Comparison of ENCODE assay signal across 24 cellular contexts in genomic region chr20:9160341-9160740, GRCh38.
A peak's percentile ranks its signal among the peaks of the same experiment; 100 is the strongest.
DNase-seq lines count a peak whose midpoint lies in the region; ATAC-seq and TF ChIP-seq lines count a peak whose summit lies in the region.
"Had no signal": no experiment of that assay in that cellular context is flagged by ENCODE, and none has a peak within 500 bp of the region (broad histone marks: within the 10 kb centered on the region; RNA-seq: fewer than 3 reads in every experiment).

No MANE protein-coding gene starts in this region.

- H3K36me3 ChIP-seq in GM23248 (ENCODE audit: low read depth) (no peaks in the 10 kb centered on the region), SK-N-MC (ENCODE audit: insufficient read depth, low read length) (no peaks in the 10 kb centered on the region), mesenchymal stem cell (ENCODE audit: control insufficient read depth in 1 of 2, insufficient read depth in 2 of 2, low read depth in 1 of 2, low read length in 2 of 2) (peaks cover 0 to 8% of the 10 kb centered on the region in 2 experiments), thoracic aorta (no peaks in the 10 kb centered on the region), psoas muscle (ENCODE audit: insufficient read depth in 1 of 2, low read depth in 1 of 2) (no peaks in the 10 kb centered on the region)

- H4K91ac ChIP-seq in mesenchymal stem cell (ENCODE audit: low read length): no peak overlapping the region

- no peaks in the 10 kb centered on the region for H3K79me2 ChIP-seq in GM23248 (ENCODE audit: insufficient read depth)
- H3K79me2 ChIP-seq: parathyroid adenoma had no signal

- H4K8ac ChIP-seq in mesenchymal stem cell (ENCODE audit: low read length): no peak overlapping the region

- peaks cover 9% of the 10 kb centered on the region for H3K79me1 ChIP-seq in mesenchymal stem cell (replicated peaks; ENCODE audit: low read length, poor library complexity, severe bottlenecking)

- intact Hi-C loops in psoas muscle (cut with DNase I): no loop called here

- H3K4me1 ChIP-seq in GM23248 (ENCODE audit: insufficient read depth): peaks cover 15% of the 10 kb centered on the region; the same call in 1 of the 2 replicates
- H3K4me1 ChIP-seq in mesenchymal stem cell (ENCODE audit: control insufficient read depth, insufficient read depth, low read depth, low read length): peaks cover 4% of the 10 kb centered on the region
- H3K4me1 ChIP-seq in thoracic aorta (ENCODE audit: control insufficient read depth in 1 of 2, low read depth in 2 of 2): peaks cover 4 to 11% of the 10 kb centered on the region in 2 donors
- H3K4me1 ChIP-seq in psoas muscle: peaks cover 10% of the 10 kb centered on the region
- H3K4me1 ChIP-seq: parathyroid adenoma had no signal

- H3K36me3 Mint-ChIP-seq in activated CD8-positive, alpha-beta memory T cell treated with anti-CD3 and anti-CD28 coated beads, Interleukin-2, amount 10 ng/mL, durations not matched to agents 7 days and 5 days: no peaks in the 10 kb centered on the region
- H3K36me3 Mint-ChIP-seq: T-cell had no signal

- no peaks in the 10 kb centered on the region for H4K20me1 ChIP-seq in GM23248 (ENCODE audit: insufficient read depth)

- no peaks in the 10 kb centered on the region for H3K9me3 ChIP-seq in GM23248 (ENCODE audit: low read depth)
- no peaks in the 10 kb centered on the region for H3K9me3 ChIP-seq in SK-N-MC (ENCODE audit: low read depth, low read length)
- H3K9me3 ChIP-seq in mesenchymal stem cell (ENCODE audit: control insufficient read depth, low read length): no peaks in the 10 kb centered on the region
- no peaks in the 10 kb centered on the region for H3K9me3 ChIP-seq in thoracic aorta
- no peaks in the 10 kb centered on the region for H3K9me3 ChIP-seq in psoas muscle

- no peak overlapping the region for H2BK15ac ChIP-seq in mesenchymal stem cell (ENCODE audit: low read depth, poor library complexity, severe bottlenecking)

- no peak overlapping the region for H3K4me3 Mint-ChIP-seq in activated CD8-positive, alpha-beta memory T cell treated with anti-CD3 and anti-CD28 coated beads, Interleukin-2, amount 10 ng/mL, durations not matched to agents 7 days and 5 days
- H3K4me3 Mint-ChIP-seq: activated CD4-positive, alpha-beta T cell treated with anti-CD3 and anti-CD28 coated beads for 36 hours; B cell had no signal

- no peak overlapping the region for H3K14ac ChIP-seq in mesenchymal stem cell (ENCODE audit: low read length in 2 of 2)

- H2BK120ac ChIP-seq in mesenchymal stem cell (ENCODE audit: low read depth, low read length): no peak overlapping the region

- H2BK5ac ChIP-seq in mesenchymal stem cell (ENCODE audit: low read depth, low read length, poor library complexity, severe bottlenecking): no peak overlapping the region

- H3K27ac Mint-ChIP-seq in activated CD8-positive, alpha-beta memory T cell treated with anti-CD3 and anti-CD28 coated beads, Interleukin-2, amount 10 ng/mL, durations not matched to agents 7 days and 5 days: no peak overlapping the region
- H3K27ac Mint-ChIP-seq: activated CD4-positive, alpha-beta T cell treated with anti-CD3 and anti-CD28 coated beads for 36 hours; activated T-cell treated with anti-CD3 and anti-CD28 coated beads, Interleukin-2, amount 50 U/mL, for 72 hours; B cell; T-cell had no signal

- no peaks in the 10 kb centered on the region for H3K4me1 Mint-ChIP-seq in activated CD8-positive, alpha-beta memory T cell treated with anti-CD3 and anti-CD28 coated beads, Interleukin-2, amount 10 ng/mL, durations not matched to agents 7 days and 5 days

- H3K18ac ChIP-seq in mesenchymal stem cell (ENCODE audit: low read depth in 1 of 2, low read length in 2 of 2): no peak overlapping the region

- H3K4me2 ChIP-seq in GM23248 (ENCODE audit: unreplicated experiment): peak overlapping the region; percentile 62
- H3K4me2 ChIP-seq in mesenchymal stem cell (ENCODE audit: low read length, poor library complexity, severe bottlenecking): no peak overlapping the region

- no peaks in the 10 kb centered on the region; the same call in 1 of the 2 replicates for H3F3A ChIP-seq in GM23248 (ENCODE audit: insufficient read depth)

- H2AK5ac ChIP-seq in mesenchymal stem cell (ENCODE audit: low read length, severe bottlenecking): no peak overlapping the region

- WGBS in GM23248 (ENCODE audit: low coverage in 1 of 2, low lambda C conversion rate in 2 of 2, missing lambda C conversion rate in 2 of 2), 2 experiments: 28 to 38% methylated on average over 6 of the region's 6 CpGs
- 77% methylated on average over 6 of the region's 6 CpGs for WGBS in mesenchymal stem cell
- 64 to 73% (median 67%) methylated on average over 6 of the region's 6 CpGs for WGBS in psoas muscle, 3 donors

- peak overlapping the region; percentile 48; the same call in 1 of the 2 replicates for H2AFZ ChIP-seq in GM23248
- no peak overlapping the region for H2AFZ ChIP-seq in mesenchymal stem cell (ENCODE audit: low read depth, low read length)
- H2AFZ ChIP-seq: parathyroid adenoma had no signal

- no peaks in the 10 kb centered on the region for H3K27me3 Mint-ChIP-seq in activated CD8-positive, alpha-beta memory T cell treated with anti-CD3 and anti-CD28 coated beads, Interleukin-2, amount 10 ng/mL, durations not matched to agents 7 days and 5 days
- H3K27me3 Mint-ChIP-seq: activated CD4-positive, alpha-beta T cell treated with anti-CD3 and anti-CD28 coated beads for 36 hours; B cell; T-cell had no signal

- in situ Hi-C loops in GM23248 (cut with MboI): no loop called here

- DNase-seq in GM23248: no peak
- DNase-seq in SK-N-MC (ENCODE audit: low read depth, low spot score): peak; percentile 75
- no peak for DNase-seq in mesenchymal stem cell
- DNase-seq in thoracic aorta (ENCODE audit: low spot score): no peak
- DNase-seq in activated CD8-positive, alpha-beta memory T cell treated with anti-CD3 and anti-CD28 coated beads, Interleukin-2, amount 10 ng/mL, durations not matched to agents 7 days and 5 days: no peak
- no peak for DNase-seq in psoas muscle
- DNase-seq: activated CD4-positive, alpha-beta T cell treated with anti-CD3 and anti-CD28 coated beads for 36 hours; activated naive CD4-positive, alpha-beta T cell treated with anti-CD3 and anti-CD28 coated beads, Interleukin-2, amount 50 U/mL, for 16 hours; activated T-cell treated with anti-CD3 and anti-CD28 coated beads, Interleukin-2, amount 50 U/mL, for 72 hours; anterior cingulate cortex; central memory CD4-positive, alpha-beta T cell; COR-L47; dorsolateral prefrontal cortex; islet precursor cell; NCI-H2081 treated with DMSO at 0.1 percent for 48 hours; OCI-M1; SHP77; substantia nigra; T-cell had no signal

- H3K27me3 ChIP-seq in GM23248 (replicated peaks; ENCODE audit: insufficient read depth) (no peaks in the 10 kb centered on the region), mesenchymal stem cell (ENCODE audit: control insufficient read depth in 1 of 2, insufficient read depth in 1 of 2, low read length in 2 of 2) (no peaks in the 10 kb centered on the region), thoracic aorta (replicated peaks; ENCODE audit: insufficient read depth) (no peaks in the 10 kb centered on the region), psoas muscle (ENCODE audit: insufficient read depth in 3 of 3, low read length in 2 of 3) (no peaks in the 10 kb centered on the region)
- H3K27me3 ChIP-seq: dorsolateral prefrontal cortex had no signal

- H3K9me3 Mint-ChIP-seq in activated CD8-positive, alpha-beta memory T cell treated with anti-CD3 and anti-CD28 coated beads, Interleukin-2, amount 10 ng/mL, durations not matched to agents 7 days and 5 days (ENCODE audit: low read depth): peaks cover 2% of the 10 kb centered on the region

- H3K23ac ChIP-seq in mesenchymal stem cell (ENCODE audit: low read length in 2 of 2): no peak overlapping the region

- H3K4me3 ChIP-seq in GM23248 (peak overlapping the region; percentile 46), SK-N-MC (peak overlapping the region; percentile 75), mesenchymal stem cell (ENCODE audit: insufficient read depth in 1 of 2, low read depth in 1 of 2, low read length in 2 of 2) (peak overlapping the region in 1 of 2 experiments; percentile 23), thoracic aorta (peak overlapping the region; percentile 32), psoas muscle (no peak overlapping the region)
- H3K4me3 ChIP-seq: lung had no signal

- H2BK12ac ChIP-seq in mesenchymal stem cell (ENCODE audit: low read length in 2 of 2): no peak overlapping the region

- no peak overlapping the region for H3K4ac ChIP-seq in mesenchymal stem cell (ENCODE audit: low read depth in 1 of 2, low read length in 2 of 2)

- TF ChIP-seq CTCF in thoracic aorta (IDR thresholded peaks at IDR 0.05): no peak
- TF ChIP-seq CTCF in psoas muscle (IDR thresholded peaks at IDR 0.05): no peak

- CTCF ChIA-PET in activated CD8-positive, alpha-beta memory T cell treated with anti-CD3 and anti-CD28 coated beads, Interleukin-2, amount 10 ng/mL, durations not matched to agents 7 days and 5 days (lab: Charles Lee): interaction anchor here (0.6 kb wide), 1 partner anchor 14 kb away, joined by 3 read pairs; no protein-coding TSS in a partner anchor

- ATAC-seq in thoracic aorta (ENCODE audit: insufficient number of reproducible peaks, low FRiP score, low read depth) (no peak), HG03354 (IDR thresholded peaks at IDR 0.05; ENCODE audit: poor library complexity, severe bottlenecking, unreplicated experiment) (no peak), psoas muscle (no peak)
- no peak for ATAC-seq in activated CD8-positive, alpha-beta memory T cell treated with anti-CD3 and anti-CD28 coated beads, Interleukin-2, amount 10 ng/mL, durations not matched to agents 7 days and 5 days
- ATAC-seq: activated CD4-positive, alpha-beta T cell treated with anti-CD3 and anti-CD28 coated beads for 36 hours; activated T-cell treated with anti-CD3 and anti-CD28 coated beads, Interleukin-2, amount 50 U/mL, for 72 hours; HepG2; T-cell had no signal

- H3K9me2 ChIP-seq in GM23248 (ENCODE audit: insufficient read depth): no peaks in the 10 kb centered on the region

- H3K27ac ChIP-seq in GM23248 (no peak overlapping the region), SK-N-MC (peak overlapping the region; percentile 95), mesenchymal stem cell (ENCODE audit: low read length, poor library complexity, severe bottlenecking) (peak overlapping the region; percentile 10), thoracic aorta (no peak overlapping the region), psoas muscle (no peak overlapping the region)
- H3K27ac ChIP-seq: parathyroid adenoma had no signal

- no peak overlapping the region for H3K9ac ChIP-seq in GM23248
- H3K9ac ChIP-seq in SK-N-MC (ENCODE audit: insufficient read length): peak overlapping the region; percentile 49
- H3K9ac ChIP-seq in mesenchymal stem cell (ENCODE audit: low read length): peak overlapping the region; percentile 30
- H3K9ac ChIP-seq: parathyroid adenoma had no signal

Comparison
In these comparisons a context has a peak if more than half of its experiments do, and no peak if none do; other contexts are left out.
1. H3K27ac ChIP-seq: peak in SK-N-MC (single experiment) and mesenchymal stem cell (single experiment); none in GM23248 (single experiment), thoracic aorta (0 of 2) and psoas muscle (single experiment).